In genomic region chr18:9700261-9700796, GRCh38 we compare ENCODE assay signal across 1 cellular context.
TF ChIP-seq lines count a peak whose summit lies in the region.

No MANE protein-coding gene starts in this region.

TF ChIP-seq in HEK293, 187 proteins besides CTCF, POLR2A, EP300 and RAD21 (continued from another document):
- TF ChIP-seq PRDM6 (tag by site-specific recombination; IDR thresholded peaks at IDR 0.05) = peak; percentile 68
- no peak for TF ChIP-seq ZNF114 (tag by site-specific recombination; IDR thresholded peaks at IDR 0.05)
- no peak for TF ChIP-seq PRDM1 (tag by site-specific recombination; IDR thresholded peaks at IDR 0.05)
- 0 out of 2 replicates have a peak, but pooled peaks have one; percentile 19 for TF ChIP-seq ZNF843 (tag by site-specific recombination; IDR thresholded peaks at IDR 0.05)
- 0 out of 2 replicates have a peak, but pooled peaks have one; percentile 33 for TF ChIP-seq KLF10 (tag by site-specific recombination; IDR thresholded peaks at IDR 0.05)
- 0 out of 2 replicates have a peak, but pooled peaks have one; percentile 30 for TF ChIP-seq ZBTB17 (tag by site-specific recombination; IDR thresholded peaks at IDR 0.05)
- no peak for TF ChIP-seq ZNF274 (IDR thresholded peaks at IDR 0.05; ENCODE audit: low read length)
- TF ChIP-seq ZNF274 (tag by site-specific recombination; IDR thresholded peaks at IDR 0.05; ENCODE audit: borderline replicate concordance) = no peak
- TF ChIP-seq MYNN (tag by site-specific recombination; IDR thresholded peaks at IDR 0.05; ENCODE audit: borderline replicate concordance) = no peak
- TF ChIP-seq FEZF1 (tag by site-specific recombination; IDR thresholded peaks at IDR 0.05) = peak; percentile 96
